Comparison of ENCODE assay signal across 33 cellular contexts in the genomic region with DNA sequence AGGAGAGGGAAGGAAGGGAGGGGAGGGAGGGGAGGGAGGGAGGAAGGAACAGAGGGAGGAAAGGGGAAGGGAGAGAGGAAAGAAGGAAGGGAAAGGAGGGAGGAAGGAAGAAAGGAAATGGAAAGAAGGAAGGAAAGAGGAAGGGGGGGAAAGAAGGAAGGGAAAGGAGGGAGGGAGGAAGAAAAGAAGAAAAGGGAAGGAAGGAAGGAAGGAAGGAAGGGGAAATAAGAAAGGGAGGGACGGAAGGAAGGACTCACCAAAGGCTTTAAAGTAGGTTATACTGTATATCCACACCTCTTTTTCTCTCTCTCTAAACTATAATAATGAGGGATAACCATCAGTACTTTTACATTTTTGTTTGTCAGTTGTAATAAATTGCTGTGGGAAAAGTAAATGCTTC.
"Had no signal": no experiment of that assay in that cellular context is flagged by ENCODE, and none has a peak within 500 bp of the region (broad histone marks: within the 10 kb centered on the region; RNA-seq: fewer than 3 reads in every experiment).

No MANE protein-coding gene starts in this region.

- H3K4me3 ChIP-seq: adrenal gland, ascending aorta, body of pancreas, breast epithelium, cardiac muscle cell had no signal

- FAIRE-seq: astrocyte, bronchial epithelial cell had no signal

- H3K9me3 ChIP-seq: adrenal gland, ascending aorta, body of pancreas, breast epithelium had no signal

- H3K27ac ChIP-seq: adrenal gland, ascending aorta, body of pancreas, brain microvascular endothelial cell, breast epithelium, cardiac muscle cell had no signal

- H3K4me1 ChIP-seq: adrenal gland, ascending aorta, body of pancreas, breast epithelium had no signal

- H3K36me3 ChIP-seq: adrenal gland, brain microvascular endothelial cell, breast epithelium had no signal

- ATAC-seq: activated naive CD4-positive, alpha-beta T cell treated with anti-CD3 and anti-CD28 coated beads, Interleukin-2, amount 50 U/mL, for 72 hours; activated naive CD8-positive, alpha-beta T cell treated with anti-CD3 and anti-CD28 coated beads, Interleukin-2, amount 50 U/mL, for 24 hours; activated T-cell treated with anti-CD3 and anti-CD28 coated beads, Interleukin-2, amount 50 U/mL, for 4 hours; activated T-cell treated with anti-CD3 and anti-CD28 coated beads, Interleukin-2, amount 50 U/mL, for 72 hours; activated T-helper 17 cell treated with anti-CD3 and anti-CD28 coated beads, Interleukin-2, amount 50 U/mL, for 72 hours; body of pancreas had no signal

- H3K27me3 ChIP-seq: adrenal gland, ascending aorta, body of pancreas, brain microvascular endothelial cell, breast epithelium, cardiac muscle cell had no signal

- DNase-seq: activated effector memory CD4-positive, alpha-beta T cell treated with anti-CD3 and anti-CD28 coated beads, Interleukin-2, amount 50 U/mL, for 16 hours; activated effector memory CD4-positive, alpha-beta T cell treated with Interleukin-2 at 50 U/mL for 16 hours; activated gamma-delta T cell; activated gamma-delta T cell treated with Interleukin-2 at 50 U/mL for 16 hours; activated naive CD4-positive, alpha-beta T cell; activated naive CD4-positive, alpha-beta T cell treated with anti-CD3 and anti-CD28 coated beads for 36 hours; activated naive CD4-positive, alpha-beta T cell treated with anti-CD3 and anti-CD28 coated beads, Interleukin-2, amount 10 ng/mL, durations not matched to agents 7 days and 5 days; activated naive CD4-positive, alpha-beta T cell treated with anti-CD3 and anti-CD28 coated beads, Interleukin-2, amount 50 U/mL, for 16 hours; activated naive CD4-positive, alpha-beta T cell treated with Interleukin-2 at 50 U/mL for 16 hours; activated naive CD8-positive, alpha-beta T cell treated with anti-CD3 and anti-CD28 coated beads for 36 hours; activated naive CD8-positive, alpha-beta T cell treated with anti-CD3 and anti-CD28 coated beads, Interleukin-2, amount 10 ng/mL, durations not matched to agents 7 days and 5 days; activated naive CD8-positive, alpha-beta T cell treated with anti-CD3 and anti-CD28 coated beads, Interleukin-2, amount 50 U/mL, for 24 hours; activated T-cell treated with anti-CD3 and anti-CD28 coated beads, Interleukin-2, amount 50 U/mL, for 24 hours; activated T-cell treated with anti-CD3 and anti-CD28 coated beads, Interleukin-2, amount 50 U/mL, for 4 hours; activated T-cell treated with anti-CD3 and anti-CD28 coated beads, Interleukin-2, amount 50 U/mL, for 48 hours; activated T-cell treated with anti-CD3 and anti-CD28 coated beads, Interleukin-2, amount 50 U/mL, for 72 hours; adrenal gland; amniotic stem cell; amygdala; anterior cingulate cortex; aorta; body of pancreas; brain microvascular endothelial cell; caudate nucleus; central memory CD4-positive, alpha-beta T cell; cerebellar nuclear complex had no signal
